17 cellular contexts compared by ENCODE assay signal in genomic region chr12:113007166-113007565, GRCh38. TPM values are rescaled to one million over a fixed set of nuclear protein-coding genes. Genes with fewer than 3 reads are reported as not detected.
DNase-seq lines count a peak whose midpoint lies in the region; ATAC-seq and TF ChIP-seq lines count a peak whose summit lies in the region.
"Had no signal": no experiment of that assay in that cellular context is flagged by ENCODE, and none has a peak within 500 bp of the region (broad histone marks: within the 10 kb centered on the region; RNA-seq: fewer than 3 reads in every experiment).

No MANE protein-coding gene starts in this region.

- no peak for ATAC-seq in PC-3
- ATAC-seq in Right ventricle myocardium superior (ENCODE audit: poor library complexity) = no peak
- ATAC-seq in stimulated activated memory B cell treated with anti-CD40 and anti-IgM and Interleukin-4, amounts not matched to agents 10 μg/mL and 1 μg/mL and 100 μg/mL, for 72 hours = no peak
- ATAC-seq in GM21367 (IDR thresholded peaks at IDR 0.05; ENCODE audit: unreplicated experiment) = no peak
- ATAC-seq: activated naive CD4-positive, alpha-beta T cell treated with anti-CD3 and anti-CD28 coated beads, Interleukin-2, amount 50 U/mL, for 72 hours; left colon; natural killer cell had no signal

- H4K8ac ChIP-seq in trophoblast cell (ENCODE audit: low read depth, low read length) = no peak overlapping the region

- POLR2A ChIA-PET in PC-3 (lab: Charles Lee; ENCODE audit: unreplicated experiment) = no interaction called here

- H3K4me1 ChIP-seq in PC-3 (ENCODE audit: insufficient read depth, low read length) (0 out of 2 replicates have a peak, but pooled peaks cover 7% of the 10 kb centered on the region), trophoblast cell (ENCODE audit: control insufficient read depth in 1 of 2, insufficient read depth in 2 of 2, low read length in 2 of 2) (no peaks in the 10 kb centered on the region)
- H3K4me1 ChIP-seq: HAP-1, thyroid gland had no signal

- H4K20me1 ChIP-seq in PC-3 (ENCODE audit: low read length) = no peaks in the 10 kb centered on the region

- H3K4me2 ChIP-seq in PC-3 (ENCODE audit: low read length) (no peak overlapping the region), trophoblast cell (ENCODE audit: low read length) (no peak overlapping the region)

- H3K27ac ChIP-seq in PC-3 (ENCODE audit: low read length) (no peak overlapping the region), trophoblast cell (ENCODE audit: low read depth, low read length) (no peak overlapping the region)
- H3K27ac ChIP-seq: coronary artery, skin epidermis, thyroid gland had no signal

- H3K79me2 ChIP-seq in PC-3 (ENCODE audit: low read length) = no peaks in the 10 kb centered on the region
- H3K79me2 ChIP-seq in trophoblast cell (ENCODE audit: control insufficient read depth, insufficient read depth, low read length, poor library complexity) = no peaks in the 10 kb centered on the region

- no peak overlapping the region for H4K91ac ChIP-seq in trophoblast cell (ENCODE audit: low read depth, low read length)

- H2BK120ac ChIP-seq in trophoblast cell (ENCODE audit: insufficient read depth, low read length, poor library complexity) = no peak overlapping the region

- H3K27me3 ChIP-seq in PC-3 (ENCODE audit: low read length) (no peaks in the 10 kb centered on the region), trophoblast cell (ENCODE audit: insufficient read depth, low read length) (no peaks in the 10 kb centered on the region)
- H3K27me3 ChIP-seq: thyroid gland had no signal

- CTCF ChIA-PET in PC-3 (lab: Charles Lee) = interaction anchor here (1.0 kb wide), 1 partner anchor 14 kb away, joined by 4 read pairs; no protein-coding TSS in a partner anchor

- no peak overlapping the region for H3K23ac ChIP-seq in trophoblast cell (ENCODE audit: low read length)

- DNase-seq in EL (peak; percentile 94), PC-3 (peak; percentile 52), dermis blood vessel endothelial cell (peak; percentile 82), trophoblast cell (peak; percentile 80 to 90), Right ventricle myocardium superior (no peak), nucleus accumbens (lab: John Stamatoyannopoulos, UW) (no peak)
- DNase-seq: DND-41, left colon, natural killer cell, NCI-H69, thyroid gland had no signal

- no peak overlapping the region for H3K9ac ChIP-seq in PC-3 (ENCODE audit: low read length)
- H3K9ac ChIP-seq in trophoblast cell (ENCODE audit: low read length) = no peak overlapping the region

- H3K14ac ChIP-seq in trophoblast cell (ENCODE audit: low read length) = no peak overlapping the region

- H2AFZ ChIP-seq in PC-3 (ENCODE audit: low read length) (no peak overlapping the region), trophoblast cell (ENCODE audit: insufficient read depth, low read length, poor library complexity) (no peak overlapping the region)

- H2AK5ac ChIP-seq in trophoblast cell (ENCODE audit: low read length) = no peak overlapping the region

- no peak overlapping the region for H2BK5ac ChIP-seq in trophoblast cell (ENCODE audit: low read depth, low read length, poor library complexity)

- H4K12ac ChIP-seq in trophoblast cell (ENCODE audit: low read depth, low read length) = no peak overlapping the region

- H2BK12ac ChIP-seq in trophoblast cell (ENCODE audit: low read length) = no peak overlapping the region

- no peak overlapping the region for H3K27ac Mint-ChIP-seq in stimulated activated memory B cell treated with anti-CD40 and anti-IgM and Interleukin-4, amounts not matched to agents 10 μg/mL and 1 μg/mL and 100 μg/mL, for 72 hours
- H3K27ac Mint-ChIP-seq: natural killer cell had no signal

- no peak for TF ChIP-seq CTCF in PC-3 (conservative IDR thresholded peaks at IDR 0.05; ENCODE audit: low read depth, low read length)

- no peaks in the 10 kb centered on the region for H3K4me1 Mint-ChIP-seq in stimulated activated memory B cell treated with anti-CD40 and anti-IgM and Interleukin-4, amounts not matched to agents 10 μg/mL and 1 μg/mL and 100 μg/mL, for 72 hours
- H3K4me1 Mint-ChIP-seq: natural killer cell had no signal

- no peaks in the 10 kb centered on the region for H3K9me2 ChIP-seq in PC-3 (replicated peaks; ENCODE audit: low read length)

- H3K4ac ChIP-seq in trophoblast cell (ENCODE audit: low read depth, low read length) = no peak overlapping the region

- no peak overlapping the region for H3K18ac ChIP-seq in trophoblast cell (ENCODE audit: low read length)

- H3K9me3 Mint-ChIP-seq in stimulated activated memory B cell treated with anti-CD40 and anti-IgM and Interleukin-4, amounts not matched to agents 10 μg/mL and 1 μg/mL and 100 μg/mL, for 72 hours = peaks cover 10% of the 10 kb centered on the region

- H3K79me1 ChIP-seq in trophoblast cell (ENCODE audit: low read length) = no peaks in the 10 kb centered on the region

- H3K36me3 ChIP-seq in PC-3 (ENCODE audit: low read depth, low read length) = no peaks in the 10 kb centered on the region
- no peaks in the 10 kb centered on the region for H3K36me3 ChIP-seq in trophoblast cell (ENCODE audit: control insufficient read depth in 1 of 2, insufficient read depth in 2 of 2, low read length in 2 of 2)
- H3K36me3 ChIP-seq: HAP-1, thyroid gland had no signal

- intact Hi-C loops in PC-3 (cut with micrococcal nuclease) = loop anchor here (2.0 kb wide), 1 partner anchor 24 kb away; no protein-coding TSS in a partner anchor
- intact Hi-C loops in Right ventricle myocardium superior (cut with DNase I) = no loop called here

- no peaks in the 10 kb centered on the region for H3K27me3 Mint-ChIP-seq in stimulated activated memory B cell treated with anti-CD40 and anti-IgM and Interleukin-4, amounts not matched to agents 10 μg/mL and 1 μg/mL and 100 μg/mL, for 72 hours

- H3K9me3 ChIP-seq in PC-3 (ENCODE audit: low read length) = peaks cover 9% of the 10 kb centered on the region; the same call in 1 of the 2 replicates
- H3K9me3 ChIP-seq in trophoblast cell (ENCODE audit: insufficient read depth, low read depth, low read length) = no peaks in the 10 kb centered on the region
- H3K9me3 ChIP-seq: thyroid gland had no signal

- BruUV-seq in PC-3 (replicated peaks; lab: Mats Ljungman, UMichigan) = no TSS peak

- H3K4me3 ChIP-seq in PC-3 (ENCODE audit: low read length) (no peak overlapping the region), trophoblast cell (ENCODE audit: low read depth, low read length) (no peak overlapping the region)
- H3K4me3 ChIP-seq: coronary artery, HAP-1, skin epidermis, thyroid gland had no signal

- H3F3A ChIP-seq in PC-3 (ENCODE audit: low read length, unreplicated experiment) = no peaks in the 10 kb centered on the region

- H3K4me3 Mint-ChIP-seq in stimulated activated memory B cell treated with anti-CD40 and anti-IgM and Interleukin-4, amounts not matched to agents 10 μg/mL and 1 μg/mL and 100 μg/mL, for 72 hours = no peak overlapping the region
- H3K4me3 Mint-ChIP-seq: natural killer cell had no signal

- WGBS in trophoblast cell (ENCODE audit: extremely low coverage, insufficient coverage, insufficient read length) = no CpG with 5 or more reads among the region's 4 CpGs

- peaks cover 84% of the 10 kb centered on the region for H3K36me3 Mint-ChIP-seq in stimulated activated memory B cell treated with anti-CD40 and anti-IgM and Interleukin-4, amounts not matched to agents 10 μg/mL and 1 μg/mL and 100 μg/mL, for 72 hours

RNA-seq across cellular contexts. Expression of gene OAS2, which starts 28.8 kb away (rescaled TPM):
- total RNA-seq in PC-3 (2014; rRNA removed) = 5.8 and 10.5 TPM in 2 replicates
- 7.5 and 8.4 TPM in 2 replicates for total RNA-seq in dermis blood vessel endothelial cell
- 0.01 and 0.04 TPM in 2 replicates for polyA plus RNA-seq in trophoblast cell (2013)
- 3.7 TPM for total RNA-seq in Right ventricle myocardium superior

RNA-seq across cellular contexts. Expression of gene DTX1, which starts 49.4 kb away (rescaled TPM):
- total RNA-seq in PC-3 (2014; rRNA removed) (not detected in 2 replicates), dermis blood vessel endothelial cell (1.7 and 1.9 TPM in 2 replicates), Right ventricle myocardium superior (1.6 TPM)
- polyA plus RNA-seq in trophoblast cell (2013) = 0.05 and 0.07 TPM in 2 replicates

Comparison
In these comparisons a context has a peak if more than half of its experiments do, and no peak if none do; other contexts are left out.
1. DNase-seq: peak in EL (single experiment), PC-3 (single experiment), dermis blood vessel endothelial cell (single experiment) and trophoblast cell (2 of 2); none in Right ventricle myocardium superior (single experiment) and nucleus accumbens (0 of 56).